ENCODE assay signal across 19 cellular contexts in the genomic region with DNA sequence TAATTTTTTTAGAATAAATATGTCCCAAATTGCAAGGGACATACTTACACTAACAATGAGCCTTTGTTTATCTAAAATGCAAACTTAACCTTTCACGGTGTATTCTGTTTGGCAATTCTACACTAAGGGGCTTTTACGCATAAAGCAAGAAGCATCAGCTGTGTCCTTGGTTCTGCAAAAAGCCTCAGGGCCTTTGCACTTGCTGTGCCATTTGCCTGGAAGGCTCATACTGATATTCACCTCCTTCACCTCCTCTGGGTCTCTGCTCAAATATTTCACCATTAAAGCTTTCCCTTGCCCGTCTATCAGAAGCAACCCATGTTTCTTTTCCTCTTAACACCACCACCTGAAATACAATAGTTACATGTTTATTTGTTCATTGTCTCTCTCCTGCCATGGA. TPM values are rescaled to one million over a fixed set of nuclear protein-coding genes. Genes with fewer than 3 reads are reported as not detected.
DNase-seq lines count a peak whose midpoint lies in the region; FAIRE-seq and TF ChIP-seq lines count a peak whose summit lies in the region.
"Had no signal": no experiment of that assay in that cellular context is flagged by ENCODE, and none has a peak within 500 bp of the region (broad histone marks: within the 10 kb centered on the region; RNA-seq: fewer than 3 reads in every experiment).

No MANE protein-coding gene starts in this region.

- peak overlapping the region; percentile 68 for H3K4me2 ChIP-seq in DOHH2 (ENCODE audit: low read length)
- H3K4me2 ChIP-seq in OCI-LY1 (ENCODE audit: low read length) = peak overlapping the region; percentile 22; the same call in 1 of the 2 replicates
- no peak overlapping the region for H3K4me2 ChIP-seq in H1 (ENCODE audit: insufficient read depth in 1 of 2, low read depth in 2 of 2, low read length in 2 of 2)

- no peaks in the 10 kb centered on the region for H3K9me3 ChIP-seq in DOHH2 (ENCODE audit: control insufficient read depth, insufficient read depth, low read length)
- no peaks in the 10 kb centered on the region for H3K9me3 ChIP-seq in OCI-LY1 (ENCODE audit: low read length)
- no peaks in the 10 kb centered on the region for H3K9me3 ChIP-seq in H1 (ENCODE audit: insufficient read depth in 2 of 2, low read depth in 1 of 2, low read length in 1 of 2)
- H3K9me3 ChIP-seq: BE2C had no signal

- H3K27ac ChIP-seq in DOHH2 (ENCODE audit: low read depth, low read length) (peak overlapping the region; percentile 94), OCI-LY1 (ENCODE audit: low read depth, low read length, poor library complexity, severe bottlenecking) (peak overlapping the region; percentile 99), H1 (ENCODE audit: low read depth, low read length) (no peak overlapping the region)

- no peak overlapping the region for H2BK12ac ChIP-seq in H1 (ENCODE audit: low read depth, low read length)

- no peaks in the 10 kb centered on the region; the same call in 1 of the 2 replicates for H3K23me2 ChIP-seq in H1 (ENCODE audit: low read depth, low read length)

- H3K4me3 ChIP-seq in DOHH2 (ENCODE audit: low read length) (peak overlapping the region; percentile 46; the same call in 1 of the 2 replicates), OCI-LY1 (ENCODE audit: low read depth, low read length, poor library complexity, severe bottlenecking) (no peak overlapping the region), H1 (ENCODE audit: extremely low read depth in 1 of 4, insufficient read depth in 2 of 4, low read depth in 3 of 4, low read length in 4 of 4) (no peak overlapping the region)

- CTCF ChIA-PET in H1 (lab: Charles Lee; ENCODE audit: partially characterized antibody) = interaction anchor here (2.0 to 3.2 kb wide), 2 partner anchors 16 to 54 kb away, joined by 6 to 12 read pairs; a partner anchor contains a TSS

- no peak for TF ChIP-seq POLR2A in H1 (IDR thresholded peaks at IDR 0.05; ENCODE audit: control extremely low read depth in 1 of 2, low read depth in 2 of 2, low read length in 2 of 2)

- no peaks in the 10 kb centered on the region for H3K79me1 ChIP-seq in H1 (ENCODE audit: low read depth, low read length)

- TF ChIP-seq EP300 in H1 (IDR thresholded peaks at IDR 0.05; ENCODE audit: borderline replicate concordance in 1 of 2, low read depth in 2 of 2, low read length in 2 of 2) = no peak

- WGBS in H1 (ENCODE audit: extremely low coverage in 1 of 2, insufficient coverage in 1 of 2, insufficient read length in 1 of 2, insufficient replicate concordance in 2 of 2, low coverage in 1 of 2, low lambda C conversion rate in 2 of 2, missing lambda C conversion rate in 1 of 2), 2 experiments = 84% methylated on average over 3 of the region's 3 CpGs; no CpG with 5 or more reads in 1 of the 2 experiments

- no peak overlapping the region for H3K14ac ChIP-seq in H1 (ENCODE audit: insufficient read length)

- H3K79me2 ChIP-seq in DOHH2 (ENCODE audit: control insufficient read depth, low read length) (peaks cover 68% of the 10 kb centered on the region), OCI-LY1 (ENCODE audit: insufficient read depth, low read length) (no peaks in the 10 kb centered on the region), H1 (ENCODE audit: control insufficient read depth in 1 of 2, insufficient read depth in 2 of 2, low read length in 2 of 2) (no peaks in the 10 kb centered on the region)

- peaks cover 53% of the 10 kb centered on the region for H3F3A ChIP-seq in DOHH2 (ENCODE audit: control insufficient read depth, insufficient read depth)
- 0 out of 2 replicates have a peak, but pooled peaks cover 5% of the 10 kb centered on the region for H3F3A ChIP-seq in OCI-LY1 (ENCODE audit: insufficient read depth, low read length)

- H3K36me3 ChIP-seq in DOHH2 (ENCODE audit: control insufficient read depth, low read length) (peaks cover 15% of the 10 kb centered on the region; the same call in 1 of the 2 replicates), OCI-LY1 (ENCODE audit: insufficient read depth, low read length) (no peaks in the 10 kb centered on the region), H1 (ENCODE audit: control insufficient read depth in 2 of 4, insufficient read depth in 4 of 4, low read length in 3 of 4) (no peaks in the 10 kb centered on the region)
- H3K36me3 ChIP-seq: BE2C had no signal

- no peak for FAIRE-seq in H1 (lab: Jason Lieb, UNC)
- FAIRE-seq: A204.1 had no signal

- TF ChIP-seq CTCF in DOHH2 (IDR thresholded peaks at IDR 0.05; ENCODE audit: low read depth, low read length, poor library complexity, severe bottlenecking) (no peak), OCI-LY1 (IDR thresholded peaks at IDR 0.05; ENCODE audit: low read length) (no peak), H1 (IDR thresholded peaks at IDR 0.05; ENCODE audit: control extremely low read depth in 1 of 3, insufficient read depth in 1 of 3, low read depth in 1 of 3, low read length in 3 of 3) (no peak)

- no peak overlapping the region for H3K18ac ChIP-seq in H1 (ENCODE audit: extremely low read depth, low read length)

- H2BK20ac ChIP-seq in H1 (ENCODE audit: low read length) = no peak overlapping the region

- peak overlapping the region; percentile 41; the same call in 1 of the 2 replicates for H2AK5ac ChIP-seq in H1 (ENCODE audit: low read depth, low read length)

- no peak overlapping the region for H4K91ac ChIP-seq in H1 (replicated peaks; ENCODE audit: insufficient read length, low read length)

- H3K4me1 ChIP-seq in DOHH2 (ENCODE audit: control insufficient read depth, low read length) (peaks cover 100% of the 10 kb centered on the region), OCI-LY1 (ENCODE audit: insufficient read depth, low read length, severe bottlenecking) (peaks cover 100% of the 10 kb centered on the region), H1 (replicated peaks in 1 of 4; ENCODE audit: control insufficient read depth in 3 of 4, insufficient read depth in 4 of 4, low read length in 3 of 4) (peaks cover 0 to 9% (median 6%) of the 10 kb centered on the region in 4 experiments; a peak in 5 of 7 replicates)
- H3K4me1 ChIP-seq: BE2C had no signal

- no peak for DNase-seq in H1 (ENCODE audit: low read depth in 1 of 2, low spot score in 2 of 2)
- no peak for DNase-seq in stimulated activated CD4-positive, alpha-beta T cell treated with anti-CD3 and anti-CD28 coated beads, Interleukin-15, amount 100 ng/mL, for 24 hours
- DNase-seq in 8988T = no peak
- no peak for DNase-seq in NCI-H1092 treated with DMSO at 0.1 percent for 48 hours (lab: John Stamatoyannopoulos, UW)
- DNase-seq: ACHN; BE2C; C1 segment of cervical spinal cord; CD4-positive, CD25-positive, alpha-beta regulatory T cell; CD8-positive, alpha-beta memory T cell; COR-L47; DMS153; DMS79; GF-D8; GOT3; H9 had no signal

- no peak overlapping the region for H3K56ac ChIP-seq in H1 (replicated peaks; ENCODE audit: insufficient read length, low read depth, low read length)

- H3K23ac ChIP-seq in H1 (ENCODE audit: insufficient read length) = no peak overlapping the region

- H3K9ac ChIP-seq in OCI-LY1 (ENCODE audit: low read length) (peak overlapping the region; percentile 3; the same call in 1 of the 2 replicates), H1 (replicated peaks in 1 of 4; ENCODE audit: extremely low read depth in 1 of 4, low read depth in 3 of 4, low read length in 3 of 4) (no peak overlapping the region)

- H3K4ac ChIP-seq in H1 (replicated peaks; ENCODE audit: insufficient read length, low read depth, low read length) = no peak overlapping the region

- H3K9me2 ChIP-seq in DOHH2 (replicated peaks; ENCODE audit: control insufficient read depth, low read length) = no peaks in the 10 kb centered on the region
- H3K9me2 ChIP-seq in OCI-LY1 (ENCODE audit: low read depth, low read length) = no peaks in the 10 kb centered on the region

- H3K27me3 ChIP-seq in DOHH2 (ENCODE audit: control insufficient read depth, low read length) (no peaks in the 10 kb centered on the region), OCI-LY1 (ENCODE audit: insufficient read depth, low read length) (no peaks in the 10 kb centered on the region), H1 (replicated peaks in 1 of 4; ENCODE audit: control insufficient read depth in 3 of 4, extremely low read depth in 1 of 4, insufficient read depth in 3 of 4, low read length in 3 of 4) (peaks cover 0 to 15% (median 6%) of the 10 kb centered on the region in 4 experiments; a peak in 3 of 7 replicates)
- H3K27me3 ChIP-seq: BE2C had no signal

- H2BK5ac ChIP-seq in H1 (ENCODE audit: low read depth, low read length) = no peak overlapping the region

- POLR2A ChIA-PET in H1 (lab: Charles Lee; ENCODE audit: partially characterized antibody) = interaction anchor here (1.0 kb wide), 1 partner anchor 46 kb away, joined by 3 read pairs; no protein-coding TSS in a partner anchor

- 0 out of 2 replicates have a peak overlapping the region, but pooled peaks have one; percentile 92 for H2BK15ac ChIP-seq in H1 (ENCODE audit: low read length)

- H4K5ac ChIP-seq in H1 (ENCODE audit: insufficient read length, low read depth, low read length) = no peak overlapping the region

- H2BK120ac ChIP-seq in H1 (replicated peaks; ENCODE audit: low read depth, low read length) = no peak overlapping the region

- H4K20me1 ChIP-seq in DOHH2 (ENCODE audit: control insufficient read depth, insufficient read depth, low read depth, low read length) (no peaks in the 10 kb centered on the region), OCI-LY1 (ENCODE audit: insufficient read depth, low read length) (no peaks in the 10 kb centered on the region), H1 (replicated peaks in 1 of 2; ENCODE audit: control insufficient read depth in 1 of 2, insufficient read depth in 2 of 2, low read length in 2 of 2) (no peaks in the 10 kb centered on the region)

- TF ChIP-seq RAD21 in H1 (IDR thresholded peaks at IDR 0.05 in 1 of 2, conservative IDR thresholded peaks at IDR 0.05 in 1 of 2; ENCODE audit: low read depth in 2 of 2, low read length in 2 of 2) = no peak

- no peak overlapping the region for H2AFZ ChIP-seq in OCI-LY1 (ENCODE audit: low read length)
- H2AFZ ChIP-seq in H1 (ENCODE audit: low read length) = no peak overlapping the region

- H4K8ac ChIP-seq in H1 (ENCODE audit: extremely low read depth, insufficient read depth, low read length) = no peak overlapping the region

RNA-seq across cellular contexts. Expression of a gene that starts 8.9 kb away (rescaled TPM):
- 7.2 and 9.2 TPM in 2 replicates for total RNA-seq in H1 (2021; fragmentation: NEBNext Ultra II Directional; extraction: Animal tissue kit (Norgen Biotek cat#: 25700))
- polyA plus RNA-seq in H1 (2011; rRNA removed) = 14.7 and 29.5 TPM in 2 replicates
- 19.0 TPM for polyA plus RNA-seq in H1 (2011; cell fraction: cytosol; rRNA removed)
- 26.5 TPM for polyA plus RNA-seq in H1 (2011; cell fraction: nucleus; rRNA removed)
- 4.3 to 11.0 TPM (median 8.6 TPM) in 4 replicates for polyA plus RNA-seq in H1 (2012, experiment 1 of 2)
- polyA plus RNA-seq in H1 (2012, experiment 2 of 2) = 4.3 TPM
- polyA plus RNA-seq in H1 (2013, experiment 1 of 2) = 8.0 TPM
- 9.6 TPM for polyA plus RNA-seq in H1 (2013, experiment 2 of 2)
- 6.7 and 12.4 TPM in 2 replicates for polyA minus RNA-seq in H1 (2011; rRNA and poly(A)+ RNA removed)
- polyA minus RNA-seq in H1 (2011; cell fraction: cytosol; rRNA and poly(A)+ RNA removed) = 14.2 TPM
- polyA minus RNA-seq in H1 (2011; cell fraction: nucleus; rRNA and poly(A)+ RNA removed) = 13.2 TPM
- total RNA-seq: CD4-positive, CD25-positive, alpha-beta regulatory T cell; CD8-positive, alpha-beta memory T cell; HT-29 had no signal
- polyA plus RNA-seq: CD4-positive, CD25-positive, alpha-beta regulatory T cell; CD8-positive, alpha-beta memory T cell had no signal

RNA-seq across cellular contexts. Expression of a gene that starts 54.3 kb away (rescaled TPM):
- total RNA-seq in H1 (2021; fragmentation: NEBNext Ultra II Directional; extraction: Animal tissue kit (Norgen Biotek cat#: 25700)) = not detected in 2 replicates
- polyA plus RNA-seq in H1 (2011; rRNA removed) = not detected in 2 replicates
- polyA plus RNA-seq in H1 (2011; cell fraction: cytosol; rRNA removed) = not detected
- not detected for polyA plus RNA-seq in H1 (2011; cell fraction: nucleus; rRNA removed)
- polyA plus RNA-seq in H1 (2012, experiment 1 of 2) = not detected in 4 replicates
- not detected for polyA plus RNA-seq in H1 (2012, experiment 2 of 2)
- polyA plus RNA-seq in H1 (2013, experiment 1 of 2) = not detected
- not detected for polyA plus RNA-seq in H1 (2013, experiment 2 of 2)
- polyA minus RNA-seq in H1 (2011; rRNA and poly(A)+ RNA removed) = not detected in 2 replicates
- polyA minus RNA-seq in H1 (2011; cell fraction: cytosol; rRNA and poly(A)+ RNA removed) = not detected
- not detected for polyA minus RNA-seq in H1 (2011; cell fraction: nucleus; rRNA and poly(A)+ RNA removed)
- total RNA-seq: CD4-positive, CD25-positive, alpha-beta regulatory T cell; CD8-positive, alpha-beta memory T cell; H9; HT-29 had no signal
- polyA plus RNA-seq: CD4-positive, CD25-positive, alpha-beta regulatory T cell; CD8-positive, alpha-beta memory T cell had no signal

Comparison
In these comparisons a context has a peak if more than half of its experiments do, and no peak if none do; other contexts are left out.
1. H3K4me2 ChIP-seq: peak in DOHH2 (single experiment) and OCI-LY1 (single experiment); none in H1 (0 of 2).